15 cellular contexts compared by ENCODE assay signal in genomic region chr1:32122141-32122540, GRCh38. TPM values are rescaled to one million over a fixed set of nuclear protein-coding genes. Genes with fewer than 3 reads are reported as not detected.
DNase-seq lines count a peak whose midpoint lies in the region; ATAC-seq and TF ChIP-seq lines count a peak whose summit lies in the region.
"Had no signal": no experiment of that assay in that cellular context is flagged by ENCODE, and none has a peak within 500 bp of the region (broad histone marks: within the 10 kb centered on the region; RNA-seq: fewer than 3 reads in every experiment).

No MANE protein-coding gene starts in this region.

- no peak overlapping the region for H3K4me3 Mint-ChIP-seq in activated CD4-positive, alpha-beta T cell treated with anti-CD3 and anti-CD28 coated beads for 36 hours
- peak overlapping the region; percentile 47 for H3K4me3 Mint-ChIP-seq in activated B cell treated with CpG ODN at 0.5 μM for 24 hours
- peak overlapping the region; percentile 14 for H3K4me3 Mint-ChIP-seq in natural killer cell treated with Interleukin-12 subunit alpha and Interleukin-12 subunit beta and Interleukin-15 and Interleukin-18, amount 100 ng/mL, for 72 hours

- H2AFZ ChIP-seq in Karpas-422 (ENCODE audit: low read length) = no peak overlapping the region
- H2AFZ ChIP-seq: parathyroid adenoma had no signal

- no peak for TF ChIP-seq CTCF in activated B cell treated with CpG ODN at 0.5 μM for 24 hours (IDR thresholded peaks at IDR 0.05)

- CTCF ChIA-PET in activated CD4-positive, alpha-beta T cell treated with anti-CD3 and anti-CD28 coated beads for 36 hours (lab: Charles Lee) = interaction anchor here (0.6 to 9.4 kb wide), 4 partner anchors 12 to 397 kb away, joined by 3 to 62 read pairs (median 4); partner anchors contain the start of gene KPNA6
- CTCF ChIA-PET in activated B cell treated with CpG ODN at 0.5 μM for 24 hours (lab: Charles Lee) = interaction anchor here (1.1 to 1.4 kb wide), 2 partner anchors 11 to 13 kb away, joined by 3 to 4 read pairs; no protein-coding TSS in a partner anchor

- peaks cover 96% of the 10 kb centered on the region for H3K79me2 ChIP-seq in Karpas-422 (ENCODE audit: low read length)

- no peaks in the 10 kb centered on the region for H3K36me3 ChIP-seq in Karpas-422 (ENCODE audit: insufficient read depth, low read length)
- H3K36me3 ChIP-seq: esophagus squamous epithelium, upper lobe of left lung had no signal

- H3K4me3 ChIP-seq in Karpas-422 (ENCODE audit: low read length) = no peak overlapping the region
- H3K4me3 ChIP-seq: esophagus squamous epithelium, lung, upper lobe of left lung had no signal

- H3K36me3 Mint-ChIP-seq in activated CD4-positive, alpha-beta T cell treated with anti-CD3 and anti-CD28 coated beads for 36 hours (ENCODE audit: low read depth) = peaks cover 12% of the 10 kb centered on the region
- H3K36me3 Mint-ChIP-seq in activated B cell treated with CpG ODN at 0.5 μM for 24 hours (ENCODE audit: low read depth) = peaks cover 6% of the 10 kb centered on the region
- no peaks in the 10 kb centered on the region for H3K36me3 Mint-ChIP-seq in natural killer cell treated with Interleukin-12 subunit alpha and Interleukin-12 subunit beta and Interleukin-15 and Interleukin-18, amount 100 ng/mL, for 72 hours

- H4K20me1 ChIP-seq in Karpas-422 (ENCODE audit: insufficient read depth, low read depth, low read length) = peaks cover 21% of the 10 kb centered on the region

- DNase-seq in activated CD4-positive, alpha-beta T cell treated with anti-CD3 and anti-CD28 coated beads for 36 hours = no peak
- DNase-seq in activated CD4-positive, alpha-beta T cell treated with anti-CD3 and anti-CD28 coated beads, Interleukin-2, amount 50 U/mL, for 48 hours = no peak
- DNase-seq in Karpas-422 = peak; percentile 62
- no peak for DNase-seq in activated B cell treated with CpG ODN at 0.5 μM for 24 hours
- no peak for DNase-seq in natural killer cell treated with Interleukin-12 subunit alpha and Interleukin-12 subunit beta and Interleukin-15 and Interleukin-18, amount 100 ng/mL, for 72 hours (ENCODE audit: low spot score)
- DNase-seq in epidermal melanocyte (ENCODE audit: insufficient read length, low spot score) = no peak
- DNase-seq in NCI-H2171 treated with DMSO at 0.1 percent for 48 hours (lab: John Stamatoyannopoulos, UW) = no peak
- DNase-seq in GM19240 (ENCODE audit: insufficient read length, low spot score) = no peak
- DNase-seq: activated CD4-positive, alpha-beta T cell treated with anti-CD3 and anti-CD28 coated beads for 1 hour; activated gamma-delta T cell treated with Interleukin-2 at 50 U/mL for 16 hours; esophagus squamous epithelium; NCI-H1436 treated with DMSO at 0.1 percent for 48 hours had no signal

- peaks cover 45% of the 10 kb centered on the region for H3K4me1 Mint-ChIP-seq in activated CD4-positive, alpha-beta T cell treated with anti-CD3 and anti-CD28 coated beads for 36 hours
- peaks cover 55% of the 10 kb centered on the region for H3K4me1 Mint-ChIP-seq in activated B cell treated with CpG ODN at 0.5 μM for 24 hours
- H3K4me1 Mint-ChIP-seq in natural killer cell treated with Interleukin-12 subunit alpha and Interleukin-12 subunit beta and Interleukin-15 and Interleukin-18, amount 100 ng/mL, for 72 hours (ENCODE audit: low read depth in 2 of 2) = peaks cover 24 to 33% of the 10 kb centered on the region in 2 donors

- no peak for ATAC-seq in activated CD4-positive, alpha-beta T cell treated with anti-CD3 and anti-CD28 coated beads for 36 hours
- peak; percentile 25 for ATAC-seq in activated B cell treated with CpG ODN at 0.5 μM for 24 hours (ENCODE audit: low read depth)
- ATAC-seq in natural killer cell treated with Interleukin-12 subunit alpha and Interleukin-12 subunit beta and Interleukin-15 and Interleukin-18, amount 100 ng/mL, for 72 hours = no peak

- H3K9me3 Mint-ChIP-seq in activated CD4-positive, alpha-beta T cell treated with anti-CD3 and anti-CD28 coated beads for 36 hours (ENCODE audit: low read depth) = no peaks in the 10 kb centered on the region
- H3K9me3 Mint-ChIP-seq in activated B cell treated with CpG ODN at 0.5 μM for 24 hours = no peaks in the 10 kb centered on the region
- H3K9me3 Mint-ChIP-seq in natural killer cell treated with Interleukin-12 subunit alpha and Interleukin-12 subunit beta and Interleukin-15 and Interleukin-18, amount 100 ng/mL, for 72 hours = no peaks in the 10 kb centered on the region

- peaks cover 19% of the 10 kb centered on the region for H3K4me1 ChIP-seq in Karpas-422 (ENCODE audit: low read length)
- H3K4me1 ChIP-seq: parathyroid adenoma had no signal

- no peak overlapping the region for H3K27ac ChIP-seq in Karpas-422 (ENCODE audit: low read length)
- H3K27ac ChIP-seq: parathyroid adenoma, upper lobe of left lung had no signal

- POLR2A ChIA-PET in activated CD4-positive, alpha-beta T cell treated with anti-CD3 and anti-CD28 coated beads for 36 hours (lab: Charles Lee) = interaction anchor here (2.1 kb wide), 1 partner anchor 14 kb away, joined by 6 read pairs; the partner anchor contains the start of gene KPNA6
- POLR2A ChIA-PET in activated B cell treated with CpG ODN at 0.5 μM for 24 hours (lab: Charles Lee) = interaction anchor here (0.7 to 1.7 kb wide), 6 partner anchors 11 to 219 kb away, joined by 3 to 9 read pairs (median 6); partner anchors contain the start of genes KHDRBS1 and KPNA6

- H3K27me3 ChIP-seq in Karpas-422 (ENCODE audit: low read length) = no peaks in the 10 kb centered on the region
- H3K27me3 ChIP-seq: esophagus squamous epithelium, upper lobe of left lung had no signal

- no peak overlapping the region for H3K9ac ChIP-seq in Karpas-422 (ENCODE audit: low read length)
- H3K9ac ChIP-seq: parathyroid adenoma had no signal

- no peaks in the 10 kb centered on the region for H3K9me3 ChIP-seq in Karpas-422 (ENCODE audit: low read length)
- H3K9me3 ChIP-seq: esophagus squamous epithelium, upper lobe of left lung had no signal

- peak overlapping the region; percentile 65 for H3K27ac Mint-ChIP-seq in activated CD4-positive, alpha-beta T cell treated with anti-CD3 and anti-CD28 coated beads for 36 hours
- H3K27ac Mint-ChIP-seq in activated B cell treated with CpG ODN at 0.5 μM for 24 hours = peak overlapping the region; percentile 54
- peak overlapping the region; percentile 4 to 45 for H3K27ac Mint-ChIP-seq in natural killer cell treated with Interleukin-12 subunit alpha and Interleukin-12 subunit beta and Interleukin-15 and Interleukin-18, amount 100 ng/mL, for 72 hours

- H3K27me3 Mint-ChIP-seq in activated CD4-positive, alpha-beta T cell treated with anti-CD3 and anti-CD28 coated beads for 36 hours = no peaks in the 10 kb centered on the region
- no peaks in the 10 kb centered on the region for H3K27me3 Mint-ChIP-seq in activated B cell treated with CpG ODN at 0.5 μM for 24 hours
- H3K27me3 Mint-ChIP-seq in natural killer cell treated with Interleukin-12 subunit alpha and Interleukin-12 subunit beta and Interleukin-15 and Interleukin-18, amount 100 ng/mL, for 72 hours = no peaks in the 10 kb centered on the region

- H3K9me2 ChIP-seq in Karpas-422 (replicated peaks; ENCODE audit: insufficient read depth, low read length) = no peaks in the 10 kb centered on the region

- intact Hi-C loops in activated CD4-positive, alpha-beta T cell treated with anti-CD3 and anti-CD28 coated beads for 36 hours (cut with DNase I, micrococcal nuclease) = no loop called here
- intact Hi-C loops in activated B cell treated with CpG ODN at 0.5 μM for 24 hours (cut with micrococcal nuclease) = loop anchor here (1.0 kb wide), 1 partner anchor 11 kb away; no protein-coding TSS in a partner anchor

- no peak overlapping the region for H3K4me2 ChIP-seq in Karpas-422 (ENCODE audit: low read depth, low read length, poor library complexity, severe bottlenecking)

RNA-seq across cellular contexts. Expression of gene KPNA6, which starts 14.3 kb away (rescaled TPM):
- 10 to 100 TPM; 70.0 to 78.3 TPM for total RNA-seq in activated CD4-positive, alpha-beta T cell treated with anti-CD3 and anti-CD28 coated beads for 36 hours
- total RNA-seq in Karpas-422 (2014; rRNA removed; shearing (Covaris generic); ENCODE audit: low replicate concordance) = 19.7 and 26.0 TPM in 2 replicates
- 58.7 and 60.3 TPM in 2 replicates for total RNA-seq in activated B cell treated with CpG ODN at 0.5 μM for 24 hours
- 10 to 100 TPM; 80.9 to 88.9 TPM for total RNA-seq in natural killer cell treated with Interleukin-12 subunit alpha and Interleukin-12 subunit beta and Interleukin-15 and Interleukin-18, amount 100 ng/mL, for 72 hours

RNA-seq across cellular contexts. Expression of gene TMEM39B, which starts 49.4 kb away (rescaled TPM):
- total RNA-seq in activated CD4-positive, alpha-beta T cell treated with anti-CD3 and anti-CD28 coated beads for 36 hours = 10 to 100 TPM; 25.2 to 29.8 TPM
- 10.3 and 11.5 TPM in 2 replicates for total RNA-seq in Karpas-422 (2014; rRNA removed; shearing (Covaris generic); ENCODE audit: low replicate concordance)
- 23.1 and 23.8 TPM in 2 replicates for total RNA-seq in activated B cell treated with CpG ODN at 0.5 μM for 24 hours
- 10 to 100 TPM; 20.5 to 26.9 TPM for total RNA-seq in natural killer cell treated with Interleukin-12 subunit alpha and Interleukin-12 subunit beta and Interleukin-15 and Interleukin-18, amount 100 ng/mL, for 72 hours

RNA-seq across cellular contexts. Expression of gene TXLNA, which starts 57.3 kb away (rescaled TPM):
- 10 to 100 TPM; 79.5 to 79.7 TPM for total RNA-seq in activated CD4-positive, alpha-beta T cell treated with anti-CD3 and anti-CD28 coated beads for 36 hours
- 33.5 and 40.7 TPM in 2 replicates for total RNA-seq in Karpas-422 (2014; rRNA removed; shearing (Covaris generic); ENCODE audit: low replicate concordance)
- total RNA-seq in activated B cell treated with CpG ODN at 0.5 μM for 24 hours = 52.0 and 54.1 TPM in 2 replicates
- total RNA-seq in natural killer cell treated with Interleukin-12 subunit alpha and Interleukin-12 subunit beta and Interleukin-15 and Interleukin-18, amount 100 ng/mL, for 72 hours = 100 to 1,000 TPM; 101 to 118 TPM
